30 cellular contexts compared by ENCODE assay signal in the genomic region with DNA sequence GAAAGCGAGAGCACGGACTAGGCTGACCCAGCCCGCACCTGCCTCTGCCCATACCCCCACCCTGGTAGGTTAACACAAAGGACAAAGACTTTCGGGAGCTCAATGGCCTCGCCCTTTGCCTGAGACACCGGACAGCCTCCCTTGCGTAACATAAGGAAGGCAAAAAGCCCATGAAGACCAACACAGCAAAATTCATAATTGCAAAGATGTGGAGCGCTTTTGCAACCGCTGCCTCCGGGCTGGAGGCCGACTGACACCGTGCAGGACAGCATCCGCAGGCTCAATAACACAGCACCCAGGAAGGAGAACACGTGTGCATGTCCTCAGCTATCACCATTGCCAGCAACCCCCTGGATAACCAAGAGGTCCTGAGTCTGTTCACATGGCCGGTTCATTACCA. TPM values are rescaled to one million over a fixed set of nuclear protein-coding genes. Genes with fewer than 3 reads are reported as not detected.
"Had no signal": no experiment of that assay in that cellular context is flagged by ENCODE, and none has a peak within 500 bp of the region (broad histone marks: within the 10 kb centered on the region; RNA-seq: fewer than 3 reads in every experiment).

No MANE protein-coding gene starts in this region.

- H3K4me3 ChIP-seq: adrenal gland, body of pancreas, cardiac muscle cell, colonic mucosa, dorsolateral prefrontal cortex, gastrocnemius medialis, hepatocyte, ovary, prostate gland, thoracic aorta had no signal

- DNase-seq: activated CD4-positive, alpha-beta T cell treated with anti-CD3 and anti-CD28 coated beads for 36 hours; activated naive CD4-positive, alpha-beta T cell treated with anti-CD3 and anti-CD28 coated beads for 36 hours; activated naive CD8-positive, alpha-beta T cell treated with anti-CD3 and anti-CD28 coated beads for 36 hours; activated T-cell treated with anti-CD3 and anti-CD28 coated beads for 4 hours; activated T-cell treated with anti-CD3 and anti-CD28 coated beads, Interleukin-2, amount 50 U/mL, for 72 hours; aorta; cerebellar nuclear complex; colonic mucosa; dorsolateral prefrontal cortex; effector memory CD8-positive, alpha-beta T cell; erythroblast; gastrocnemius medialis; left cardiac atrium; naive B cell; nephron progenitor cell; ovary; retina; stimulated activated CD4-positive, alpha-beta T cell treated with anti-CD3 and anti-CD28 coated beads, Interleukin-2, amount 100 ng/mL, for 48 hours; stimulated activated naive CD8-positive, alpha-beta T cell treated with anti-CD3 and anti-CD28 coated beads, Interleukin-15, Interleukin-2, amounts not matched to agents 100 U/mL and 50 U/mL, for 24 hours; T-helper 2 cell had no signal

- H3K4me1 ChIP-seq: adrenal gland, body of pancreas, colonic mucosa, gastrocnemius medialis, prostate gland had no signal

- H3K27me3 ChIP-seq: body of pancreas, cardiac muscle cell, colonic mucosa, gastrocnemius medialis, hepatocyte, ovary had no signal

- H3K27ac ChIP-seq: adrenal gland, body of pancreas, cardiac muscle cell, colonic mucosa, dorsolateral prefrontal cortex, gastrocnemius medialis, hepatocyte, neutrophil, ovary, prostate gland, thoracic aorta had no signal

- FAIRE-seq: keratinocyte had no signal

- H3K9me3 ChIP-seq: adrenal gland, body of pancreas, colonic mucosa, neutrophil, ovary, prostate gland, thoracic aorta had no signal

- H3K36me3 ChIP-seq: adrenal gland, cardiac muscle cell, colonic mucosa, gastrocnemius medialis, neutrophil, ovary, prostate gland, thoracic aorta had no signal

- ATAC-seq: activated CD4-positive, alpha-beta T cell treated with anti-CD3 and anti-CD28 coated beads for 36 hours; activated T-cell treated with anti-CD3 and anti-CD28 coated beads, Interleukin-2, amount 50 U/mL, for 72 hours; body of pancreas; effector memory CD8-positive, alpha-beta T cell; gastrocnemius medialis; left cardiac atrium; stimulated activated naive CD8-positive, alpha-beta T cell treated with anti-CD3 and anti-CD28 coated beads, Interleukin-15, Interleukin-2, amounts not matched to agents 100 U/mL and 50 U/mL, for 24 hours; WTC11 had no signal

RNA-seq across cellular contexts. Expression of a gene that starts 15.4 kb away (rescaled TPM):
- total RNA-seq: activated CD4-positive, alpha-beta T cell treated with anti-CD3 and anti-CD28 coated beads for 36 hours; activated naive CD4-positive, alpha-beta T cell treated with anti-CD3 and anti-CD28 coated beads for 36 hours; activated naive CD8-positive, alpha-beta T cell treated with anti-CD3 and anti-CD28 coated beads for 36 hours; activated T-cell treated with anti-CD3 and anti-CD28 coated beads, Interleukin-2, amount 50 U/mL, for 72 hours; cardiac muscle cell; hepatocyte; mesothelial cell of epicardium; WTC11 had no signal
- polyA plus RNA-seq: cardiac muscle cell, hepatocyte, keratinocyte had no signal

RNA-seq across cellular contexts. Expression of a gene that starts 21.5 kb away (rescaled TPM):
- total RNA-seq: activated CD4-positive, alpha-beta T cell treated with anti-CD3 and anti-CD28 coated beads for 36 hours; cardiac muscle cell; hepatocyte; mesothelial cell of epicardium; WTC11 had no signal
- polyA plus RNA-seq: cardiac muscle cell, hepatocyte, keratinocyte had no signal

RNA-seq across cellular contexts. Expression of a gene that starts 35.2 kb away (rescaled TPM):
- total RNA-seq: activated CD4-positive, alpha-beta T cell treated with anti-CD3 and anti-CD28 coated beads for 36 hours; activated naive CD4-positive, alpha-beta T cell treated with anti-CD3 and anti-CD28 coated beads for 36 hours; activated naive CD8-positive, alpha-beta T cell treated with anti-CD3 and anti-CD28 coated beads for 36 hours; activated T-cell treated with anti-CD3 and anti-CD28 coated beads, Interleukin-2, amount 50 U/mL, for 72 hours; cardiac muscle cell; hepatocyte; mesothelial cell of epicardium; WTC11 had no signal
- polyA plus RNA-seq: cardiac muscle cell, hepatocyte, keratinocyte had no signal

RNA-seq across cellular contexts. Expression of a gene that starts 54.0 kb away (rescaled TPM):
- total RNA-seq: activated CD4-positive, alpha-beta T cell treated with anti-CD3 and anti-CD28 coated beads for 36 hours; activated naive CD4-positive, alpha-beta T cell treated with anti-CD3 and anti-CD28 coated beads for 36 hours; activated naive CD8-positive, alpha-beta T cell treated with anti-CD3 and anti-CD28 coated beads for 36 hours; activated T-cell treated with anti-CD3 and anti-CD28 coated beads, Interleukin-2, amount 50 U/mL, for 72 hours; cardiac muscle cell; hepatocyte; mesothelial cell of epicardium; WTC11 had no signal
- polyA plus RNA-seq: cardiac muscle cell, hepatocyte, keratinocyte had no signal
